ENCODE assay signal across 19 cellular contexts in the genomic region with DNA sequence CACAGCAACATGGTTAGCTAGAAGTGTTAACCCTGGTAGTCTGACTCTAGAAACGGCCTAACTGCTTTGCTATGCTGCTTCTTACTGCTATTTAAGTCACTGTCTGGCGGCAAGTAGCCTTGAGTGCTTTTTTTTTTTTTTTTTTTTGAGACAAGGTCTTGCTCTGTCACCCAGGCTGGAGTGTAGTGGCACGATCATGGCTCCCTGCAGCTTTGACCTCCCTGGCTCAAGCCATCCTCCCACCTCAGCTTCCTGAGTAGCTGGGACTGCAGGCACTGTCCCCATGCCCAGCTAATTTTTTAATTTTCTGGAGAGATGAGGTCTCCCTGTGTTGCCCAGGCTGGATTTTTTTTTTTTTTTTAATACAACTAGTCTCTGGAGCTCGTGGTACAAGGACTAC.
A peak's percentile ranks its signal among the peaks of the same experiment; 100 is the strongest.
DNase-seq lines count a peak whose midpoint lies in the region; ATAC-seq, FAIRE-seq and TF ChIP-seq lines count a peak whose summit lies in the region.
"Had no signal": no experiment of that assay in that cellular context is flagged by ENCODE, and none has a peak within 500 bp of the region (broad histone marks: within the 10 kb centered on the region; RNA-seq: fewer than 3 reads in every experiment).

No MANE protein-coding gene starts in this region.

- H3K36me3 ChIP-seq in aorta (ENCODE audit: control insufficient read depth in 1 of 2, insufficient read depth in 2 of 2, low read length in 1 of 2) (no peaks in the 10 kb centered on the region), Peyer's patch (no peaks in the 10 kb centered on the region)
- H3K36me3 ChIP-seq: BE2C had no signal

- H3K36me3 Mint-ChIP-seq in activated naive CD8-positive, alpha-beta T cell, result peaks cover 8% of the 10 kb centered on the region
- H3K36me3 Mint-ChIP-seq in activated naive CD8-positive, alpha-beta T cell treated with anti-CD3 and anti-CD28 coated beads, Interleukin-2, amount 50 U/mL, for 24 hours (ENCODE audit: low read depth), result peaks cover 10% of the 10 kb centered on the region
- H3K36me3 Mint-ChIP-seq in central memory CD8-positive, alpha-beta T cell (ENCODE audit: insufficient read depth), result peaks cover 6% of the 10 kb centered on the region
- no peaks in the 10 kb centered on the region for H3K36me3 Mint-ChIP-seq in natural killer cell treated with Interleukin-12 subunit alpha and Interleukin-12 subunit beta and Interleukin-15 and Interleukin-18, amount 100 ng/mL, for 72 hours

- H3K4me3 ChIP-seq in aorta (ENCODE audit: low read length in 2 of 2) (no peak overlapping the region), Peyer's patch (no peak overlapping the region)
- H3K4me3 ChIP-seq: K562 had no signal

- H3K27me3 ChIP-seq in aorta (ENCODE audit: control insufficient read depth in 1 of 2, insufficient read depth in 2 of 2, low read length in 1 of 2) (no peaks in the 10 kb centered on the region), Peyer's patch (no peaks in the 10 kb centered on the region)
- H3K27me3 ChIP-seq: BE2C had no signal

- no peak for TF ChIP-seq CTCF in Peyer's patch (IDR thresholded peaks at IDR 0.05)

- H3K27ac ChIP-seq in aorta (ENCODE audit: low read depth in 1 of 2, low read length in 2 of 2), result peak overlapping the region; percentile 11
- H3K27ac ChIP-seq in Peyer's patch, result no peak overlapping the region

- H3K27ac Mint-ChIP-seq in activated naive CD8-positive, alpha-beta T cell, result peak overlapping the region; percentile 34
- H3K27ac Mint-ChIP-seq in activated naive CD8-positive, alpha-beta T cell treated with anti-CD3 and anti-CD28 coated beads, Interleukin-2, amount 50 U/mL, for 24 hours, result no peak overlapping the region
- H3K27ac Mint-ChIP-seq in central memory CD8-positive, alpha-beta T cell (ENCODE audit: low read depth), result peak overlapping the region; percentile 84
- H3K27ac Mint-ChIP-seq in natural killer cell treated with Interleukin-12 subunit alpha and Interleukin-12 subunit beta and Interleukin-15 and Interleukin-18, amount 100 ng/mL, for 72 hours, result peak overlapping the region in 1 of 2 donors; percentile 60
- H3K27ac Mint-ChIP-seq: H9 had no signal

- no peaks in the 10 kb centered on the region for H3K9me3 Mint-ChIP-seq in activated naive CD8-positive, alpha-beta T cell (ENCODE audit: low read depth)
- peaks cover 6% of the 10 kb centered on the region for H3K9me3 Mint-ChIP-seq in activated naive CD8-positive, alpha-beta T cell treated with anti-CD3 and anti-CD28 coated beads, Interleukin-2, amount 50 U/mL, for 24 hours
- H3K9me3 Mint-ChIP-seq in central memory CD8-positive, alpha-beta T cell, result no peaks in the 10 kb centered on the region
- H3K9me3 Mint-ChIP-seq in natural killer cell treated with Interleukin-12 subunit alpha and Interleukin-12 subunit beta and Interleukin-15 and Interleukin-18, amount 100 ng/mL, for 72 hours, result no peaks in the 10 kb centered on the region
- H3K9me3 Mint-ChIP-seq: H9 had no signal

- H3K9me3 ChIP-seq in aorta (ENCODE audit: control insufficient read depth, low read length), result no peaks in the 10 kb centered on the region
- no peaks in the 10 kb centered on the region for H3K9me3 ChIP-seq in Peyer's patch
- H3K9me3 ChIP-seq: BE2C had no signal

- H3K4me1 Mint-ChIP-seq in activated naive CD8-positive, alpha-beta T cell (ENCODE audit: low read depth), result peaks cover 84% of the 10 kb centered on the region
- peaks cover 84% of the 10 kb centered on the region for H3K4me1 Mint-ChIP-seq in activated naive CD8-positive, alpha-beta T cell treated with anti-CD3 and anti-CD28 coated beads, Interleukin-2, amount 50 U/mL, for 24 hours
- H3K4me1 Mint-ChIP-seq in central memory CD8-positive, alpha-beta T cell, result peaks cover 77% of the 10 kb centered on the region
- peaks cover 68 to 76% of the 10 kb centered on the region in 2 donors for H3K4me1 Mint-ChIP-seq in natural killer cell treated with Interleukin-12 subunit alpha and Interleukin-12 subunit beta and Interleukin-15 and Interleukin-18, amount 100 ng/mL, for 72 hours (ENCODE audit: low read depth in 2 of 2)

- no peak for TF ChIP-seq POLR2A in Peyer's patch (IDR thresholded peaks at IDR 0.05)

- FAIRE-seq in HTR-8/SVneo (lab: Jason Lieb, UNC), result no peak
- FAIRE-seq: A204.1, K562, RCC 7860 had no signal

- H3K27me3 Mint-ChIP-seq in activated naive CD8-positive, alpha-beta T cell, result no peaks in the 10 kb centered on the region
- no peaks in the 10 kb centered on the region for H3K27me3 Mint-ChIP-seq in activated naive CD8-positive, alpha-beta T cell treated with anti-CD3 and anti-CD28 coated beads, Interleukin-2, amount 50 U/mL, for 24 hours
- H3K27me3 Mint-ChIP-seq in central memory CD8-positive, alpha-beta T cell, result no peaks in the 10 kb centered on the region
- no peaks in the 10 kb centered on the region for H3K27me3 Mint-ChIP-seq in natural killer cell treated with Interleukin-12 subunit alpha and Interleukin-12 subunit beta and Interleukin-15 and Interleukin-18, amount 100 ng/mL, for 72 hours
- H3K27me3 Mint-ChIP-seq: CD4-positive, CD25-positive, alpha-beta regulatory T cell had no signal

- intact Hi-C loops in aorta (cut with DNase I), result loop anchor here (5.0 to 10.0 kb wide), 3 partner anchors 46 to 234 kb away; no protein-coding TSS in a partner anchor

- peaks cover 3 to 11% of the 10 kb centered on the region in 2 donors for H3K4me1 ChIP-seq in aorta (ENCODE audit: control insufficient read depth in 1 of 2, insufficient read depth in 2 of 2, low read length in 2 of 2)
- H3K4me1 ChIP-seq in Peyer's patch, result peaks cover 0 to 11% (median 0%) of the 10 kb centered on the region in 4 donors

- WGBS in aorta, 2 donors, result 17 to 28% methylated on average over 4 of the region's 4 CpGs

- no peak for DNase-seq in activated naive CD8-positive, alpha-beta T cell treated with anti-CD3 and anti-CD28 coated beads, Interleukin-2, amount 50 U/mL, for 24 hours
- DNase-seq in central memory CD8-positive, alpha-beta T cell (ENCODE audit: low spot score in 2 of 2), result no peak
- DNase-seq in natural killer cell treated with Interleukin-12 subunit alpha and Interleukin-12 subunit beta and Interleukin-15 and Interleukin-18, amount 100 ng/mL, for 72 hours (ENCODE audit: low spot score), result no peak
- DNase-seq in aorta, result no peak
- DNase-seq in HTR-8/SVneo (ENCODE audit: insufficient read length, low spot score), result no peak
- no peak for DNase-seq in Peyer's patch
- DNase-seq: BE2C; CD4-positive, CD25-positive, alpha-beta regulatory T cell; GF-D8; H9; NCI-H1105; NCI-H2081 treated with DMSO at 0.1 percent for 48 hours; NCI-H446 treated with DMSO at 0.1 percent for 48 hours; NCI-H69; Right ventricle myocardium superior had no signal

- no peak overlapping the region for H3K4me3 Mint-ChIP-seq in activated naive CD8-positive, alpha-beta T cell
- H3K4me3 Mint-ChIP-seq in activated naive CD8-positive, alpha-beta T cell treated with anti-CD3 and anti-CD28 coated beads, Interleukin-2, amount 50 U/mL, for 24 hours, result no peak overlapping the region
- H3K4me3 Mint-ChIP-seq in central memory CD8-positive, alpha-beta T cell, result peak overlapping the region; percentile 46
- peak overlapping the region; percentile 66 for H3K4me3 Mint-ChIP-seq in natural killer cell treated with Interleukin-12 subunit alpha and Interleukin-12 subunit beta and Interleukin-15 and Interleukin-18, amount 100 ng/mL, for 72 hours
- H3K4me3 Mint-ChIP-seq: CD4-positive, CD25-positive, alpha-beta regulatory T cell; H9 had no signal

- no peak for ATAC-seq in activated naive CD8-positive, alpha-beta T cell treated with anti-CD3 and anti-CD28 coated beads, Interleukin-2, amount 50 U/mL, for 24 hours
- no peak for ATAC-seq in central memory CD8-positive, alpha-beta T cell (replicated peaks; ENCODE audit: extremely low read depth, poor library complexity, severe bottlenecking)
- no peak for ATAC-seq in natural killer cell treated with Interleukin-12 subunit alpha and Interleukin-12 subunit beta and Interleukin-15 and Interleukin-18, amount 100 ng/mL, for 72 hours
- no peak for ATAC-seq in aorta (ENCODE audit: low FRiP score)
- ATAC-seq: K562 had no signal

Comparison
In these comparisons a context has a peak if more than half of its experiments do, and no peak if none do; other contexts are left out.
1. H3K4me3 Mint-ChIP-seq: peak in central memory CD8-positive, alpha-beta T cell (single experiment) and natural killer cell treated with Interleukin-12 subunit alpha and Interleukin-12 subunit beta and Interleukin-15 and Interleukin-18, amount 100 ng/mL, for 72 hours (single experiment); none in activated naive CD8-positive, alpha-beta T cell (single experiment) and activated naive CD8-positive, alpha-beta T cell treated with anti-CD3 and anti-CD28 coated beads, Interleukin-2, amount 50 U/mL, for 24 hours (single experiment).
2. H3K27ac ChIP-seq: peak in aorta (2 of 2); none in Peyer's patch (0 of 4).